ENCODE assay signal across 21 cellular contexts in genomic region chr14:21074398-21075272, GRCh38. TPM values are rescaled to one million over a fixed set of nuclear protein-coding genes. Genes with fewer than 3 reads are reported as not detected.
"Had no signal": no experiment of that assay in that cellular context is flagged by ENCODE, and none has a peak within 500 bp of the region (broad histone marks: within the 10 kb centered on the region; RNA-seq: fewer than 3 reads in every experiment).

No MANE protein-coding gene starts in this region.

- H3K9me3 ChIP-seq: body of pancreas, ovary, right lobe of liver, uterus had no signal

- H3K4me1 ChIP-seq: uterus had no signal

- H3K9me3 Mint-ChIP-seq: activated CD4-positive, alpha-beta T cell treated with anti-CD3 and anti-CD28 coated beads, Interleukin-2, amount 10 ng/mL, durations not matched to agents 7 days and 5 days; activated naive CD8-positive, alpha-beta T cell treated with anti-CD3 and anti-CD28 coated beads for 36 hours; immature natural killer cell had no signal

- DNase-seq: activated CD4-positive, alpha-beta T cell treated with anti-CD3 and anti-CD28 coated beads, Interleukin-2, amount 10 ng/mL, durations not matched to agents 7 days and 5 days; activated CD4-positive, CD25-positive, alpha-beta regulatory T cell; activated CD8-positive, alpha-beta memory T cell treated with anti-CD3 and anti-CD28 coated beads, Interleukin-2, amount 50 U/mL, for 48 hours; activated naive CD8-positive, alpha-beta T cell treated with anti-CD3 and anti-CD28 coated beads for 36 hours; amygdala; body of pancreas; foreskin melanocyte; head of caudate nucleus; immature natural killer cell; uterus had no signal

- H3K36me3 ChIP-seq: ovary, uterus had no signal

- H3K4me3 ChIP-seq: body of pancreas, ovary, right lobe of liver, uterus had no signal

- H3K27ac ChIP-seq: body of pancreas, epithelial cell of prostate, ovary, right lobe of liver had no signal

- H3K4me3 Mint-ChIP-seq: activated CD4-positive, alpha-beta T cell treated with anti-CD3 and anti-CD28 coated beads, Interleukin-2, amount 10 ng/mL, durations not matched to agents 7 days and 5 days; activated naive CD8-positive, alpha-beta T cell treated with anti-CD3 and anti-CD28 coated beads for 36 hours; immature natural killer cell had no signal

- H3K27me3 ChIP-seq: body of pancreas, ovary, right lobe of liver, uterus had no signal

- H3K36me3 Mint-ChIP-seq: activated naive CD8-positive, alpha-beta T cell treated with anti-CD3 and anti-CD28 coated beads for 36 hours; immature natural killer cell had no signal

- ATAC-seq: body of pancreas, right lobe of liver had no signal

- H3K27ac Mint-ChIP-seq: activated CD4-positive, alpha-beta T cell treated with anti-CD3 and anti-CD28 coated beads, Interleukin-2, amount 10 ng/mL, durations not matched to agents 7 days and 5 days; activated naive CD8-positive, alpha-beta T cell treated with anti-CD3 and anti-CD28 coated beads for 36 hours; immature natural killer cell had no signal

RNA-seq across cellular contexts. Expression of gene RNASE8, which starts 17.0 kb away (rescaled TPM):
- total RNA-seq: activated CD4-positive, alpha-beta T cell treated with anti-CD3 and anti-CD28 coated beads, Interleukin-2, amount 10 ng/mL, durations not matched to agents 7 days and 5 days; activated naive CD8-positive, alpha-beta T cell treated with anti-CD3 and anti-CD28 coated beads for 36 hours; body of pancreas; chondrocyte; dermis microvascular lymphatic vessel endothelial cell; fibroblast of lung; lower leg skin; mesenteric fat pad; ovary; pulmonary artery endothelial cell; right lobe of liver; uterus had no signal
- polyA plus RNA-seq: fibroblast of lung, immature natural killer cell, neural cell, ovary, thymus had no signal

RNA-seq across cellular contexts. Expression of gene TMEM253, which starts 26.2 kb away (rescaled TPM):
- total RNA-seq: activated CD4-positive, alpha-beta T cell treated with anti-CD3 and anti-CD28 coated beads, Interleukin-2, amount 10 ng/mL, durations not matched to agents 7 days and 5 days; activated naive CD8-positive, alpha-beta T cell treated with anti-CD3 and anti-CD28 coated beads for 36 hours; dermis microvascular lymphatic vessel endothelial cell; fibroblast of lung; pulmonary artery endothelial cell had no signal
- polyA plus RNA-seq: immature natural killer cell had no signal

RNA-seq across cellular contexts. Expression of gene RNASE7, which starts 32.5 kb away (rescaled TPM):
- total RNA-seq: activated CD4-positive, alpha-beta T cell treated with anti-CD3 and anti-CD28 coated beads, Interleukin-2, amount 10 ng/mL, durations not matched to agents 7 days and 5 days; activated naive CD8-positive, alpha-beta T cell treated with anti-CD3 and anti-CD28 coated beads for 36 hours; chondrocyte; dermis microvascular lymphatic vessel endothelial cell; fibroblast of lung; ovary; pulmonary artery endothelial cell; uterus had no signal
- polyA plus RNA-seq: fibroblast of lung, immature natural killer cell, neural cell, ovary had no signal
